18 cellular contexts compared by ENCODE assay signal in genomic region chr4:185599151-185599648, GRCh38.
DNase-seq lines count a peak whose midpoint lies in the region; ATAC-seq and TF ChIP-seq lines count a peak whose summit lies in the region.
"Had no signal": no experiment of that assay in that cellular context is flagged by ENCODE, and none has a peak within 500 bp of the region (broad histone marks: within the 10 kb centered on the region; RNA-seq: fewer than 3 reads in every experiment).

No MANE protein-coding gene starts in this region.

- no peak for TF ChIP-seq EP300 in stomach (IDR thresholded peaks at IDR 0.05)
- no peak for TF ChIP-seq EP300 in upper lobe of left lung (IDR thresholded peaks at IDR 0.05)

- H3K9me3 ChIP-seq in esophagus squamous epithelium: no peaks in the 10 kb centered on the region
- no peaks in the 10 kb centered on the region for H3K9me3 ChIP-seq in right atrium auricular region
- H3K9me3 ChIP-seq in stomach: no peaks in the 10 kb centered on the region
- no peaks in the 10 kb centered on the region for H3K9me3 ChIP-seq in upper lobe of left lung
- H3K9me3 ChIP-seq: Caco-2 had no signal

- TF ChIP-seq POLR2A in esophagus squamous epithelium (IDR thresholded peaks at IDR 0.05) (no peak), stomach (IDR thresholded peaks at IDR 0.05) (no peak), upper lobe of left lung (IDR thresholded peaks at IDR 0.05) (no peak)

- WGBS in esophagus squamous epithelium, 2 donors: 63 to 76% methylated on average over 6 of the region's 6 CpGs
- 52 to 70% (median 58%) methylated on average over 6 of the region's 6 CpGs for WGBS in stomach, 5 donors
- WGBS in upper lobe of left lung, 2 donors: 80 to 82% methylated on average over 6 of the region's 6 CpGs

- H3K27ac Mint-ChIP-seq in brain: peak overlapping the region in 4 of 5 experiments; percentile 51 to 85 (median 62)
- no peak overlapping the region for H3K27ac Mint-ChIP-seq in activated CD8-positive, alpha-beta memory T cell treated with anti-CD3 and anti-CD28 coated beads, Interleukin-2, amount 10 ng/mL, durations not matched to agents 7 days and 5 days

- H3K4me3 ChIP-seq in esophagus squamous epithelium: no peak overlapping the region
- no peak overlapping the region for H3K4me3 ChIP-seq in right atrium auricular region
- no peak overlapping the region for H3K4me3 ChIP-seq in stomach
- H3K4me3 ChIP-seq in upper lobe of left lung: no peak overlapping the region

- TF ChIP-seq CTCF in brain (conservative IDR thresholded peaks at IDR 0.05) (no peak), esophagus squamous epithelium (IDR thresholded peaks at IDR 0.05) (no peak), right atrium auricular region (IDR thresholded peaks at IDR 0.05) (no peak), stomach (IDR thresholded peaks at IDR 0.05) (no peak), upper lobe of left lung (IDR thresholded peaks at IDR 0.05) (no peak)

- peak overlapping the region in 3 of 4 donors; percentile 17 to 53 (median 48) for H3K27ac ChIP-seq in esophagus squamous epithelium
- peak overlapping the region; percentile 65 to 69 for H3K27ac ChIP-seq in right atrium auricular region
- H3K27ac ChIP-seq in stomach: peak overlapping the region in 4 of 5 donors; percentile 36 to 84 (median 64)
- no peak overlapping the region for H3K27ac ChIP-seq in upper lobe of left lung

- intact Hi-C loops in esophagus squamous epithelium (cut with DNase I) (loop anchor here (5.0 kb wide), 1 partner anchor 127 kb away; the partner anchor contains the start of gene CCDC110), stomach (cut with DNase I; ENCODE audit: low total_unique reads) (loop anchor here (10.0 kb wide), 1 partner anchor 124 kb away; the partner anchor contains the start of gene CCDC110)

- H3K36me3 ChIP-seq in esophagus squamous epithelium (no peaks in the 10 kb centered on the region), right atrium auricular region (peaks cover 10% of the 10 kb centered on the region), stomach (peaks cover 0 to 9% (median 4%) of the 10 kb centered on the region in 4 donors), upper lobe of left lung (no peaks in the 10 kb centered on the region)

- no peaks in the 10 kb centered on the region for H3K9me3 Mint-ChIP-seq in brain
- H3K9me3 Mint-ChIP-seq in activated CD8-positive, alpha-beta memory T cell treated with anti-CD3 and anti-CD28 coated beads, Interleukin-2, amount 10 ng/mL, durations not matched to agents 7 days and 5 days (ENCODE audit: low read depth): no peaks in the 10 kb centered on the region

- H3K27me3 Mint-ChIP-seq in brain: no peaks in the 10 kb centered on the region
- H3K27me3 Mint-ChIP-seq in activated CD8-positive, alpha-beta memory T cell treated with anti-CD3 and anti-CD28 coated beads, Interleukin-2, amount 10 ng/mL, durations not matched to agents 7 days and 5 days: peaks cover 39% of the 10 kb centered on the region

- H3K36me3 Mint-ChIP-seq in brain: peaks cover 6% of the 10 kb centered on the region
- H3K36me3 Mint-ChIP-seq in activated CD8-positive, alpha-beta memory T cell treated with anti-CD3 and anti-CD28 coated beads, Interleukin-2, amount 10 ng/mL, durations not matched to agents 7 days and 5 days: no peaks in the 10 kb centered on the region

- H3K4me3 Mint-ChIP-seq in brain: no peak overlapping the region
- no peak overlapping the region for H3K4me3 Mint-ChIP-seq in activated CD8-positive, alpha-beta memory T cell treated with anti-CD3 and anti-CD28 coated beads, Interleukin-2, amount 10 ng/mL, durations not matched to agents 7 days and 5 days

- ATAC-seq in HG03196 (IDR thresholded peaks at IDR 0.05; ENCODE audit: unreplicated experiment) (no peak), upper lobe of left lung (ENCODE audit: low FRiP score in 2 of 2) (no peak)
- ATAC-seq in activated CD8-positive, alpha-beta memory T cell treated with anti-CD3 and anti-CD28 coated beads, Interleukin-2, amount 10 ng/mL, durations not matched to agents 7 days and 5 days: no peak
- ATAC-seq: PC-3 had no signal

- H3K4me1 ChIP-seq in esophagus squamous epithelium (peaks cover 0 to 14% (median 3%) of the 10 kb centered on the region in 3 donors), right atrium auricular region (peaks cover 0 to 36% of the 10 kb centered on the region in 2 donors), stomach (peaks cover 0 to 33% (median 14%) of the 10 kb centered on the region in 4 donors), upper lobe of left lung (no peaks in the 10 kb centered on the region)
- H3K4me1 ChIP-seq: Caco-2 had no signal

- H3K27me3 ChIP-seq in esophagus squamous epithelium: no peaks in the 10 kb centered on the region
- H3K27me3 ChIP-seq in right atrium auricular region: no peaks in the 10 kb centered on the region
- no peaks in the 10 kb centered on the region for H3K27me3 ChIP-seq in stomach
- H3K27me3 ChIP-seq in upper lobe of left lung: no peaks in the 10 kb centered on the region

- peaks cover 35% of the 10 kb centered on the region for H3K4me1 Mint-ChIP-seq in brain
- H3K4me1 Mint-ChIP-seq in activated CD8-positive, alpha-beta memory T cell treated with anti-CD3 and anti-CD28 coated beads, Interleukin-2, amount 10 ng/mL, durations not matched to agents 7 days and 5 days: no peaks in the 10 kb centered on the region

- no peak for DNase-seq in esophagus squamous epithelium (lab: John Stamatoyannopoulos, UW)
- no peak for DNase-seq in right atrium auricular region (ENCODE audit: low spot score)
- DNase-seq in stomach: no peak
- DNase-seq in activated CD8-positive, alpha-beta memory T cell treated with anti-CD3 and anti-CD28 coated beads, Interleukin-2, amount 10 ng/mL, durations not matched to agents 7 days and 5 days: no peak
- no peak for DNase-seq in upper lobe of left lung
- DNase-seq: ACHN, AML-193, Caco-2, DMS153, H7, KG1, NCI-H1417 treated with DMSO at 0.1 percent for 48 hours, NCI-H2029, NCI-H2171, NCI-H748 treated with DMSO at 0.1 percent for 48 hours, PC-3 had no signal

- CTCF ChIA-PET in activated CD8-positive, alpha-beta memory T cell treated with anti-CD3 and anti-CD28 coated beads, Interleukin-2, amount 10 ng/mL, durations not matched to agents 7 days and 5 days (lab: Charles Lee): interaction anchor here (2.0 kb wide), 1 partner anchor 560 kb away, joined by 8 read pairs; no protein-coding TSS in a partner anchor

Comparison
In these comparisons a context has a peak if more than half of its experiments do, and no peak if none do; other contexts are left out.
1. H3K27ac ChIP-seq: peak in esophagus squamous epithelium (3 of 4), right atrium auricular region (2 of 2) and stomach (4 of 5); none in upper lobe of left lung (0 of 4).